ENCODE assay signal across 13 cellular contexts in the genomic region with DNA sequence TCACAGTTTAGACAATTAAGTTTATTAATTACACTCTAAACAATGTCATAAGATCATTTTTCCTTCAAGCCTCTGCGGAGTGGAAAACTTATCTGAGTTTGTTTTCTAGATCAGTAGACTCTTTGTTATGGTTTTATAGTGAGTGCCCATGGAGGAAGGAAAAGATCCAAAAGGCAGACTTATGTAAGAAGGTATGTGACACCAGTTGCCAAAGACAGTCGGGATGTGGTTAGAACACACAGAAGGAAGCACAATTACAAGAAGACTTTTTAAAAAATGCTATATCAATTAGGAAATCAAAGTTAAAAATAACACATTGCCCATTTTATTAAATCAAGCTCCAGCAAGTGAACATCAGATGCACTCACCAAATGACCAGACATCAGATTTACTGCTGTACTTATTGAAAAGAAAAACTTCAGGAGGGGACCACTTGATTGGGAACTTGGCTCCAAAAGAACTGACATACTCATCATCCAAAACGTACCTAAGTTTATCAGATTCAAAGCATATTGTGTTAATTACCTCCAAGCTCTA. TPM values are rescaled to one million over a fixed set of nuclear protein-coding genes. Genes with fewer than 3 reads are reported as not detected.
"Had no signal": no experiment of that assay in that cellular context is flagged by ENCODE, and none has a peak within 500 bp of the region (broad histone marks: within the 10 kb centered on the region; RNA-seq: fewer than 3 reads in every experiment).

No MANE protein-coding gene starts in this region.

- DNase-seq: activated CD4-positive, alpha-beta T cell treated with anti-CD3 and anti-CD28 coated beads, Interleukin-2, amount 50 U/mL, for 1 hour; activated effector memory CD4-positive, alpha-beta T cell treated with Interleukin-2 at 50 U/mL for 16 hours; activated naive CD8-positive, alpha-beta T cell treated with anti-CD3 and anti-CD28 coated beads for 36 hours; activated T-cell treated with anti-CD3 and anti-CD28 coated beads, Interleukin-2, amount 50 U/mL, for 1 hour; aorta; foreskin fibroblast; heart left ventricle; kidney; left ventricle myocardium superior; mesendoderm; retina had no signal

- H3K4me3 Mint-ChIP-seq: activated naive CD8-positive, alpha-beta T cell treated with anti-CD3 and anti-CD28 coated beads for 36 hours had no signal

- H3K27me3 ChIP-seq: esophagus muscularis mucosa, heart left ventricle had no signal

- H3K4me3 ChIP-seq: esophagus muscularis mucosa, heart left ventricle had no signal

- H3K27ac Mint-ChIP-seq: activated naive CD8-positive, alpha-beta T cell treated with anti-CD3 and anti-CD28 coated beads for 36 hours had no signal

- H3K27ac ChIP-seq: esophagus muscularis mucosa, heart left ventricle had no signal

- H3K9me3 Mint-ChIP-seq: activated naive CD8-positive, alpha-beta T cell treated with anti-CD3 and anti-CD28 coated beads for 36 hours had no signal

- H3K36me3 ChIP-seq: esophagus muscularis mucosa, heart left ventricle had no signal

- H3K4me1 ChIP-seq: esophagus muscularis mucosa, heart left ventricle had no signal

- H3K27me3 Mint-ChIP-seq: activated naive CD8-positive, alpha-beta T cell treated with anti-CD3 and anti-CD28 coated beads for 36 hours had no signal

- ATAC-seq: heart left ventricle, left ventricle myocardium superior had no signal

- H3K9me3 ChIP-seq: esophagus muscularis mucosa, heart left ventricle had no signal

RNA-seq across cellular contexts. Expression of gene CNGA1, which starts 57.2 kb away (rescaled TPM):
- total RNA-seq: left ventricle myocardium superior; T-helper 2 cell treated with Interferon-gamma antibody and Interleukin-4, amounts not matched to agents 100 ng/mL and 5 ng/mL, for 36 hours had no signal
